In genomic region chr1:21334214-21335087, GRCh38 we compare ENCODE assay signal across 8 cellular contexts. TPM values are rescaled to one million over a fixed set of nuclear protein-coding genes. Genes with fewer than 3 reads are reported as not detected.
DNase-seq lines count a peak whose midpoint lies in the region; ATAC-seq and TF ChIP-seq lines count a peak whose summit lies in the region.

No MANE protein-coding gene starts in this region.

- H3K4me2 ChIP-seq in MM.1S (ENCODE audit: low read depth, low read length), result peak overlapping the region; percentile 88

- peak overlapping the region; percentile 45 for H3K9ac ChIP-seq in MM.1S (ENCODE audit: low read length)

- H3K4me3 ChIP-seq in H7 (ENCODE audit: insufficient read depth, low read depth, low read length), result peak overlapping the region; percentile 21; the same call in 1 of the 2 replicates
- H3K4me3 ChIP-seq in MM.1S (ENCODE audit: low read length), result peak overlapping the region; percentile 54

- POLR2A ChIA-PET in activated CD4-positive, alpha-beta T cell treated with anti-CD3 and anti-CD28 coated beads for 36 hours (lab: Charles Lee), result interaction anchor here (0.7 to 3.2 kb wide), 8 partner anchors 9 to 54 kb away, joined by 3 to 18 read pairs (median 4); no protein-coding TSS in a partner anchor

- H3K4me3 Mint-ChIP-seq in activated CD4-positive, alpha-beta T cell treated with anti-CD3 and anti-CD28 coated beads for 36 hours, result peak overlapping the region; percentile 80

- no peaks in the 10 kb centered on the region for H3K9me3 Mint-ChIP-seq in activated CD4-positive, alpha-beta T cell treated with anti-CD3 and anti-CD28 coated beads for 36 hours (ENCODE audit: low read depth)

- H3K27me3 ChIP-seq in H7 (ENCODE audit: control insufficient read depth, insufficient read depth, low read length) (no peaks in the 10 kb centered on the region), MM.1S (replicated peaks; ENCODE audit: insufficient read depth, low read length) (no peaks in the 10 kb centered on the region)

- peak; percentile 57 for TF ChIP-seq CTCF in MM.1S (IDR thresholded peaks at IDR 0.05; ENCODE audit: low read length)

- H3K79me2 ChIP-seq in MM.1S (ENCODE audit: low read length), result peaks cover 81% of the 10 kb centered on the region

- intact Hi-C loops in activated CD4-positive, alpha-beta T cell treated with anti-CD3 and anti-CD28 coated beads for 36 hours (cut with DNase I, micrococcal nuclease), result loop anchor here (1.0 kb wide), 5 partner anchors 10 to 79 kb away; no protein-coding TSS in a partner anchor

- H3K9me2 ChIP-seq in MM.1S (replicated peaks; ENCODE audit: insufficient read depth, low read length), result no peaks in the 10 kb centered on the region

- DNase-seq in GM04503 (ENCODE audit: low read depth) (peak; percentile 90), H7 (peak; percentile 90), MM.1S (peak; percentile 92), lung microvascular endothelial cell (ENCODE audit: low read depth in 2 of 2) (peak; percentile 74 to 91), NCI-H1436 treated with DMSO at 0.1 percent for 48 hours (lab: John Stamatoyannopoulos, UW) (no peak)
- peak; percentile 87 for DNase-seq in activated CD4-positive, alpha-beta T cell treated with anti-CD3 and anti-CD28 coated beads for 36 hours
- peak; percentile 58 for DNase-seq in stimulated activated CD8-positive, alpha-beta memory T cell treated with anti-CD3 and anti-CD28 coated beads, Interleukin-15, amount 100 ng/mL, for 1 hour (ENCODE audit: low read depth)

- no peaks in the 10 kb centered on the region for H3K27me3 Mint-ChIP-seq in activated CD4-positive, alpha-beta T cell treated with anti-CD3 and anti-CD28 coated beads for 36 hours

- H3K36me3 Mint-ChIP-seq in activated CD4-positive, alpha-beta T cell treated with anti-CD3 and anti-CD28 coated beads for 36 hours (ENCODE audit: low read depth), result peaks cover 26% of the 10 kb centered on the region

- H3K4me1 ChIP-seq in MM.1S (ENCODE audit: low read length), result peaks cover 14% of the 10 kb centered on the region

- H2AFZ ChIP-seq in MM.1S (ENCODE audit: low read length), result peak overlapping the region; percentile 47

- no peaks in the 10 kb centered on the region for H4K20me1 ChIP-seq in MM.1S (ENCODE audit: insufficient read depth, low read length)

- H3F3A ChIP-seq in MM.1S (ENCODE audit: insufficient read depth, low read length), result peaks cover 9% of the 10 kb centered on the region

- H3K9me3 ChIP-seq in MM.1S (replicated peaks; ENCODE audit: insufficient read depth, low read length), result no peaks in the 10 kb centered on the region

- peak; percentile 84 for ATAC-seq in activated CD4-positive, alpha-beta T cell treated with anti-CD3 and anti-CD28 coated beads for 36 hours

- H3K27ac ChIP-seq in MM.1S (ENCODE audit: low read length), result peak overlapping the region; percentile 74
- peak overlapping the region; percentile 77 for H3K27ac ChIP-seq in cingulate gyrus (ENCODE audit: low read depth, low read length)

- H3K27ac Mint-ChIP-seq in activated CD4-positive, alpha-beta T cell treated with anti-CD3 and anti-CD28 coated beads for 36 hours, result peak overlapping the region; percentile 97

- peaks cover 97% of the 10 kb centered on the region for H3K4me1 Mint-ChIP-seq in activated CD4-positive, alpha-beta T cell treated with anti-CD3 and anti-CD28 coated beads for 36 hours

- H3K36me3 ChIP-seq in H7 (replicated peaks; ENCODE audit: control insufficient read depth, insufficient read depth, low read length) (no peaks in the 10 kb centered on the region), MM.1S (replicated peaks; ENCODE audit: insufficient read depth, low read length) (no peaks in the 10 kb centered on the region)

- CTCF ChIA-PET in activated CD4-positive, alpha-beta T cell treated with anti-CD3 and anti-CD28 coated beads for 36 hours (lab: Charles Lee), result interaction anchor here (0.6 to 5.5 kb wide), 13 partner anchors 9 to 116 kb away, joined by 3 to 59 read pairs (median 4); partner anchors contain the start of gene ECE1

RNA-seq across cellular contexts. Expression of gene ECE1, which starts 44.2 kb away (rescaled TPM):
- total RNA-seq in H7 (2014; rRNA removed; shearing (Covaris generic)), result 46.4 and 53.8 TPM in 2 replicates
- 100 to 1,000 TPM; 130 to 162 TPM for total RNA-seq in activated CD4-positive, alpha-beta T cell treated with anti-CD3 and anti-CD28 coated beads for 36 hours
- total RNA-seq in lung microvascular endothelial cell, result 93.1 and 121 TPM in 2 replicates
